15 cellular contexts compared by ENCODE assay signal in genomic region chr9:115845648-115846312, GRCh38.
DNase-seq lines count a peak whose midpoint lies in the region; ATAC-seq and TF ChIP-seq lines count a peak whose summit lies in the region.
"Had no signal": no experiment of that assay in that cellular context is flagged by ENCODE, and none has a peak within 500 bp of the region (broad histone marks: within the 10 kb centered on the region; RNA-seq: fewer than 3 reads in every experiment).

No MANE protein-coding gene starts in this region.

- ATAC-seq in Right ventricle myocardium inferior: no peak
- no peak for ATAC-seq in activated naive CD4-positive, alpha-beta T cell treated with anti-CD3 and anti-CD28 coated beads, Interleukin-2, amount 50 U/mL, for 72 hours
- no peak for ATAC-seq in GM18858 (IDR thresholded peaks at IDR 0.05; ENCODE audit: unreplicated experiment)

- DNase-seq in A172 (ENCODE audit: low spot score) (peak; percentile 25), HT1080 (ENCODE audit: low read depth) (peak; percentile 58), astrocyte of the spinal cord (ENCODE audit: low read depth, low spot score) (peak; percentile 55), hepatic stellate cell (ENCODE audit: low spot score) (peak; percentile 8), Right ventricle myocardium inferior (ENCODE audit: missing footprints) (no peak)
- DNase-seq in activated CD4-positive, alpha-beta T cell treated with anti-CD3 and anti-CD28 coated beads, Interleukin-2, amount 50 U/mL, for 1 hour: no peak
- DNase-seq in activated naive CD4-positive, alpha-beta T cell treated with anti-CD3 and anti-CD28 coated beads, Interleukin-2, amount 50 U/mL, for 72 hours (ENCODE audit: low spot score in 2 of 2): no peak
- DNase-seq: activated CD8-positive, alpha-beta memory T cell treated with anti-CD3 and anti-CD28 coated beads, Interleukin-2, amount 50 U/mL, for 4 hours; activated naive CD8-positive, alpha-beta T cell treated with anti-CD3 and anti-CD28 coated beads, Interleukin-2, amount 10 ng/mL, durations not matched to agents 7 days and 5 days; NCI-H524; SHP77 treated with DMSO at 0.1 percent for 48 hours; stimulated activated CD4-positive, alpha-beta T cell treated with anti-CD3 and anti-CD28 coated beads, Interleukin-12 subunit alpha, Interleukin-12 subunit beta, amount 100 ng/mL, for 4 hours had no signal

- no peak overlapping the region for H3K4me3 ChIP-seq in astrocyte of the spinal cord (ENCODE audit: low read depth, low read length)
- H3K4me3 ChIP-seq: lung had no signal

- TF ChIP-seq CTCF in astrocyte of the spinal cord (IDR thresholded peaks at IDR 0.05; ENCODE audit: low read depth, low read length): no peak

- in situ Hi-C loops in astrocyte of the spinal cord (cut with HindIII; ENCODE audit: low sequenced_read_pairs): no loop called here

- no peak overlapping the region for H3K27ac Mint-ChIP-seq in activated naive CD4-positive, alpha-beta T cell treated with anti-CD3 and anti-CD28 coated beads, Interleukin-2, amount 50 U/mL, for 72 hours
- H3K27ac Mint-ChIP-seq: activated naive CD8-positive, alpha-beta T cell treated with anti-CD3 and anti-CD28 coated beads, Interleukin-2, amount 10 ng/mL, durations not matched to agents 7 days and 5 days; type B pancreatic cell had no signal

- H3K36me3 Mint-ChIP-seq in activated naive CD4-positive, alpha-beta T cell treated with anti-CD3 and anti-CD28 coated beads, Interleukin-2, amount 50 U/mL, for 72 hours: peaks cover 0 to 7% of the 10 kb centered on the region in 2 donors
- H3K36me3 Mint-ChIP-seq: activated naive CD8-positive, alpha-beta T cell treated with anti-CD3 and anti-CD28 coated beads, Interleukin-2, amount 10 ng/mL, durations not matched to agents 7 days and 5 days; type B pancreatic cell had no signal

- H3K9me3 Mint-ChIP-seq in activated naive CD4-positive, alpha-beta T cell treated with anti-CD3 and anti-CD28 coated beads, Interleukin-2, amount 50 U/mL, for 72 hours: peaks cover 11 to 15% of the 10 kb centered on the region in 2 donors

- intact Hi-C loops in Right ventricle myocardium inferior (cut with DNase I): no loop called here

Comparison
In these comparisons a context has a peak if more than half of its experiments do, and no peak if none do; other contexts are left out.
1. DNase-seq: peak in A172 (single experiment), HT1080 (single experiment), astrocyte of the spinal cord (single experiment) and hepatic stellate cell (single experiment); none in Right ventricle myocardium inferior (single experiment), activated CD4-positive, alpha-beta T cell treated with anti-CD3 and anti-CD28 coated beads, Interleukin-2, amount 50 U/mL, for 1 hour (single experiment) and activated naive CD4-positive, alpha-beta T cell treated with anti-CD3 and anti-CD28 coated beads, Interleukin-2, amount 50 U/mL, for 72 hours (0 of 2).